Comparison of ENCODE assay signal across 28 cellular contexts in genomic region chr1:12516741-12517140, GRCh38.
A peak's percentile ranks its signal among the peaks of the same experiment; 100 is the strongest.
DNase-seq lines count a peak whose midpoint lies in the region; ATAC-seq lines count a peak whose summit lies in the region.
"Had no signal": no experiment of that assay in that cellular context is flagged by ENCODE, and none has a peak within 500 bp of the region (broad histone marks: within the 10 kb centered on the region; RNA-seq: fewer than 3 reads in every experiment).

No MANE protein-coding gene starts in this region.

- no peak overlapping the region for H3K4me3 ChIP-seq in CD8-positive, alpha-beta memory T cell (ENCODE audit: low read length)
- H3K4me3 ChIP-seq: BLaER1, GM12878, HAP-1, PC-9 had no signal

- H3K36me3 ChIP-seq in CD8-positive, alpha-beta memory T cell (ENCODE audit: insufficient read depth, low read length) = no peaks in the 10 kb centered on the region
- H3K36me3 ChIP-seq: BLaER1, HAP-1 had no signal

- ATAC-seq in activated T-helper 17 cell treated with anti-CD3 and anti-CD28 coated beads, Interleukin-2, amount 50 U/mL, for 72 hours (replicated peaks) = no peak
- ATAC-seq: GM12878, HepG2, Right ventricle myocardium inferior had no signal

- peak overlapping the region; percentile 80 for H3K27ac Mint-ChIP-seq in activated CD4-positive, alpha-beta T cell treated with anti-CD3 and anti-CD28 coated beads, Interleukin-2, amount 10 ng/mL, durations not matched to agents 24 days and 14 days
- H3K27ac Mint-ChIP-seq in activated naive CD4-positive, alpha-beta T cell treated with anti-CD3 and anti-CD28 coated beads for 36 hours = peak overlapping the region; percentile 78
- H3K27ac Mint-ChIP-seq in activated T-helper 17 cell treated with anti-CD3 and anti-CD28 coated beads, Interleukin-2, amount 50 U/mL, for 72 hours = no peak overlapping the region
- H3K27ac Mint-ChIP-seq in CD8-positive, alpha-beta memory T cell = peak overlapping the region in 1 of 8 donors; percentile 27
- H3K27ac Mint-ChIP-seq: HFFc6 had no signal

- H3K27me3 ChIP-seq in CD8-positive, alpha-beta memory T cell (ENCODE audit: insufficient read depth, low read length, poor library complexity, severe bottlenecking) = no peaks in the 10 kb centered on the region
- H3K27me3 ChIP-seq: BLaER1 had no signal

- peak overlapping the region; percentile 60 for H3K4me3 Mint-ChIP-seq in activated CD4-positive, alpha-beta T cell treated with anti-CD3 and anti-CD28 coated beads, Interleukin-2, amount 10 ng/mL, durations not matched to agents 24 days and 14 days
- no peak overlapping the region for H3K4me3 Mint-ChIP-seq in activated naive CD4-positive, alpha-beta T cell treated with anti-CD3 and anti-CD28 coated beads for 36 hours
- peak overlapping the region; percentile 19 for H3K4me3 Mint-ChIP-seq in activated T-helper 17 cell treated with anti-CD3 and anti-CD28 coated beads, Interleukin-2, amount 50 U/mL, for 72 hours
- H3K4me3 Mint-ChIP-seq in CD8-positive, alpha-beta memory T cell = no peak overlapping the region
- H3K4me3 Mint-ChIP-seq: CD4-positive, CD25-positive, alpha-beta regulatory T cell; HFFc6 had no signal

- intact Hi-C loops in activated CD4-positive, alpha-beta T cell treated with anti-CD3 and anti-CD28 coated beads, Interleukin-2, amount 10 ng/mL, durations not matched to agents 24 days and 14 days (cut with micrococcal nuclease) = loop anchor here (5.0 to 10.0 kb wide), 2 partner anchors 219 to 342 kb away; no protein-coding TSS in a partner anchor
- intact Hi-C loops in activated naive CD4-positive, alpha-beta T cell treated with anti-CD3 and anti-CD28 coated beads for 36 hours (cut with micrococcal nuclease) = loop anchor here (10.0 kb wide), 1 partner anchor 452 kb away; the partner anchor contains the start of gene TNFRSF8
- intact Hi-C loops in posterior vena cava (cut with DNase I) = no loop called here

- CTCF ChIA-PET in activated naive CD4-positive, alpha-beta T cell treated with anti-CD3 and anti-CD28 coated beads for 36 hours (lab: Charles Lee) = no interaction called here
- CTCF ChIA-PET in CD8-positive, alpha-beta memory T cell (lab: Charles Lee) = no interaction called here

- H3K4me1 ChIP-seq in CD8-positive, alpha-beta memory T cell (ENCODE audit: insufficient read depth, low read length) = peaks cover 4% of the 10 kb centered on the region
- H3K4me1 ChIP-seq: HAP-1 had no signal

- POLR2A ChIA-PET in CD8-positive, alpha-beta memory T cell (lab: Charles Lee) = no interaction called here

- no peaks in the 10 kb centered on the region for H3K9me3 ChIP-seq in CD8-positive, alpha-beta memory T cell (ENCODE audit: low read length)
- H3K9me3 ChIP-seq: BLaER1, HAP-1 had no signal

- H3K36me3 Mint-ChIP-seq in activated CD4-positive, alpha-beta T cell treated with anti-CD3 and anti-CD28 coated beads, Interleukin-2, amount 10 ng/mL, durations not matched to agents 24 days and 14 days (ENCODE audit: low read depth) = peaks cover 23% of the 10 kb centered on the region
- H3K36me3 Mint-ChIP-seq in activated naive CD4-positive, alpha-beta T cell treated with anti-CD3 and anti-CD28 coated beads for 36 hours (ENCODE audit: low read depth) = peaks cover 21% of the 10 kb centered on the region
- peaks cover 9% of the 10 kb centered on the region for H3K36me3 Mint-ChIP-seq in activated T-helper 17 cell treated with anti-CD3 and anti-CD28 coated beads, Interleukin-2, amount 50 U/mL, for 72 hours (ENCODE audit: low read depth)
- H3K36me3 Mint-ChIP-seq in CD8-positive, alpha-beta memory T cell = peaks cover 0 to 19% (median 10%) of the 10 kb centered on the region in 3 donors

- H3K27ac ChIP-seq in CD8-positive, alpha-beta memory T cell (ENCODE audit: low read depth, low read length) = no peak overlapping the region
- H3K27ac ChIP-seq: BLaER1, PC-9 had no signal

- no peak for DNase-seq in activated CD4-positive, alpha-beta T cell treated with anti-CD3 and anti-CD28 coated beads, Interleukin-2, amount 10 ng/mL, durations not matched to agents 24 days and 14 days
- DNase-seq in activated CD4-positive, alpha-beta T cell treated with anti-CD3 and anti-CD28 coated beads, Interleukin-2, amount 50 U/mL, for 4 hours = no peak
- peak; percentile 34 for DNase-seq in activated naive CD4-positive, alpha-beta T cell treated with anti-CD3 and anti-CD28 coated beads for 36 hours
- DNase-seq in activated naive CD4-positive, alpha-beta T cell (lab: John Stamatoyannopoulos, UW) = no peak
- DNase-seq in posterior vena cava (ENCODE audit: low spot score) = peak; percentile 51
- DNase-seq in stimulated activated naive CD4-positive, alpha-beta T cell (lab: John Stamatoyannopoulos, UW) = no peak
- DNase-seq in CD8-positive, alpha-beta memory T cell = no peak
- DNase-seq: CD4-positive, CD25-positive, alpha-beta regulatory T cell; COR-L47; DMS79; EL; GDM1; GOT3; HFFc6; Karpas-422; NCI-H1092; NCI-H1417 treated with DMSO at 0.1 percent for 48 hours; NCI-H1694 treated with DMSO at 0.1 percent for 48 hours; NCI-H2081; NCI-H2227 treated with DMSO at 0.1 percent for 48 hours; NCI-H526 treated with DMSO at 0.1 percent for 48 hours; PC-9 had no signal

- peaks cover 42% of the 10 kb centered on the region for H3K4me1 Mint-ChIP-seq in activated CD4-positive, alpha-beta T cell treated with anti-CD3 and anti-CD28 coated beads, Interleukin-2, amount 10 ng/mL, durations not matched to agents 24 days and 14 days
- H3K4me1 Mint-ChIP-seq in activated naive CD4-positive, alpha-beta T cell treated with anti-CD3 and anti-CD28 coated beads for 36 hours (ENCODE audit: low read depth) = peaks cover 63% of the 10 kb centered on the region
- peaks cover 36% of the 10 kb centered on the region for H3K4me1 Mint-ChIP-seq in activated T-helper 17 cell treated with anti-CD3 and anti-CD28 coated beads, Interleukin-2, amount 50 U/mL, for 72 hours
- peaks cover 13 to 39% (median 28%) of the 10 kb centered on the region in 3 donors for H3K4me1 Mint-ChIP-seq in CD8-positive, alpha-beta memory T cell

- no peaks in the 10 kb centered on the region for H3K27me3 Mint-ChIP-seq in activated CD4-positive, alpha-beta T cell treated with anti-CD3 and anti-CD28 coated beads, Interleukin-2, amount 10 ng/mL, durations not matched to agents 24 days and 14 days
- H3K27me3 Mint-ChIP-seq in activated naive CD4-positive, alpha-beta T cell treated with anti-CD3 and anti-CD28 coated beads for 36 hours (ENCODE audit: low read depth) = no peaks in the 10 kb centered on the region
- H3K27me3 Mint-ChIP-seq in activated T-helper 17 cell treated with anti-CD3 and anti-CD28 coated beads, Interleukin-2, amount 50 U/mL, for 72 hours = no peaks in the 10 kb centered on the region
- H3K27me3 Mint-ChIP-seq in CD8-positive, alpha-beta memory T cell = peaks cover 0 to 4% of the 10 kb centered on the region in 2 donors
- H3K27me3 Mint-ChIP-seq: CD4-positive, CD25-positive, alpha-beta regulatory T cell had no signal

- no peaks in the 10 kb centered on the region for H3K9me3 Mint-ChIP-seq in activated CD4-positive, alpha-beta T cell treated with anti-CD3 and anti-CD28 coated beads, Interleukin-2, amount 10 ng/mL, durations not matched to agents 24 days and 14 days
- H3K9me3 Mint-ChIP-seq in activated naive CD4-positive, alpha-beta T cell treated with anti-CD3 and anti-CD28 coated beads for 36 hours = peaks cover 4% of the 10 kb centered on the region
- H3K9me3 Mint-ChIP-seq in activated T-helper 17 cell treated with anti-CD3 and anti-CD28 coated beads, Interleukin-2, amount 50 U/mL, for 72 hours = no peaks in the 10 kb centered on the region
- no peaks in the 10 kb centered on the region for H3K9me3 Mint-ChIP-seq in CD8-positive, alpha-beta memory T cell
- H3K9me3 Mint-ChIP-seq: HFFc6 had no signal

Comparison
In these comparisons a context has a peak if more than half of its experiments do, and no peak if none do; other contexts are left out.
1. DNase-seq: peak in activated naive CD4-positive, alpha-beta T cell treated with anti-CD3 and anti-CD28 coated beads for 36 hours (single experiment) and posterior vena cava (single experiment); none in activated CD4-positive, alpha-beta T cell treated with anti-CD3 and anti-CD28 coated beads, Interleukin-2, amount 10 ng/mL, durations not matched to agents 24 days and 14 days (single experiment), activated CD4-positive, alpha-beta T cell treated with anti-CD3 and anti-CD28 coated beads, Interleukin-2, amount 50 U/mL, for 4 hours (0 of 2), activated naive CD4-positive, alpha-beta T cell (0 of 4), stimulated activated naive CD4-positive, alpha-beta T cell (0 of 6) and CD8-positive, alpha-beta memory T cell (0 of 5).
2. H3K4me3 Mint-ChIP-seq: peak in activated CD4-positive, alpha-beta T cell treated with anti-CD3 and anti-CD28 coated beads, Interleukin-2, amount 10 ng/mL, durations not matched to agents 24 days and 14 days (single experiment) and activated T-helper 17 cell treated with anti-CD3 and anti-CD28 coated beads, Interleukin-2, amount 50 U/mL, for 72 hours (single experiment); none in activated naive CD4-positive, alpha-beta T cell treated with anti-CD3 and anti-CD28 coated beads for 36 hours (single experiment) and CD8-positive, alpha-beta memory T cell (0 of 7).
3. intact Hi-C loops: an anchor here in activated CD4-positive, alpha-beta T cell treated with anti-CD3 and anti-CD28 coated beads, Interleukin-2, amount 10 ng/mL, durations not matched to agents 24 days and 14 days (5.0 to 10.0 kb wide) and activated naive CD4-positive, alpha-beta T cell treated with anti-CD3 and anti-CD28 coated beads for 36 hours (10.0 kb wide); none called in posterior vena cava.